20 cellular contexts compared by ENCODE assay signal in genomic region chr10:5741276-5741675, GRCh38. TPM values are rescaled to one million over a fixed set of nuclear protein-coding genes. Genes with fewer than 3 reads are reported as not detected.
DNase-seq lines count a peak whose midpoint lies in the region; ATAC-seq and TF ChIP-seq lines count a peak whose summit lies in the region.
"Had no signal": no experiment of that assay in that cellular context is flagged by ENCODE, and none has a peak within 500 bp of the region (broad histone marks: within the 10 kb centered on the region; RNA-seq: fewer than 3 reads in every experiment).

No MANE protein-coding gene starts in this region.

- H3K27me3 Mint-ChIP-seq in activated naive CD8-positive, alpha-beta T cell treated with anti-CD3 and anti-CD28 coated beads for 36 hours: no peaks in the 10 kb centered on the region
- H3K27me3 Mint-ChIP-seq in activated naive CD8-positive, alpha-beta T cell treated with anti-CD3 and anti-CD28 coated beads, Interleukin-2, amount 50 U/mL, for 24 hours: no peaks in the 10 kb centered on the region
- no peaks in the 10 kb centered on the region for H3K27me3 Mint-ChIP-seq in Calu3 (ENCODE audit: unreplicated experiment)

- no peaks in the 10 kb centered on the region for H3K9me3 ChIP-seq in OCI-LY7 (ENCODE audit: low read length)
- H3K9me3 ChIP-seq: SJSA1 had no signal

- DNase-seq in activated naive CD8-positive, alpha-beta T cell treated with anti-CD3 and anti-CD28 coated beads for 36 hours: no peak
- DNase-seq in activated naive CD8-positive, alpha-beta T cell treated with anti-CD3 and anti-CD28 coated beads, Interleukin-2, amount 50 U/mL, for 24 hours: no peak
- DNase-seq in OCI-LY7 (ENCODE audit: low spot score) (peak; percentile 77), dermis microvascular lymphatic vessel endothelial cell (ENCODE audit: low read depth in 2 of 2) (peak; percentile 5 to 7), Calu3 (no peak)
- DNase-seq: C1 segment of cervical spinal cord, GM23248, H7, Kasumi-1, NCI-H1105, NCI-H146, NCI-H1930, NCI-H2107, NCI-H524 treated with DMSO at 0.1 percent for 48 hours, NCI-H774, PC-3 had no signal

- peaks cover 100% of the 10 kb centered on the region for H3K36me3 ChIP-seq in OCI-LY7 (ENCODE audit: insufficient read depth, low read length)

- no peaks in the 10 kb centered on the region for H3K9me3 Mint-ChIP-seq in activated naive CD8-positive, alpha-beta T cell treated with anti-CD3 and anti-CD28 coated beads for 36 hours
- H3K9me3 Mint-ChIP-seq in activated naive CD8-positive, alpha-beta T cell treated with anti-CD3 and anti-CD28 coated beads, Interleukin-2, amount 50 U/mL, for 24 hours: no peaks in the 10 kb centered on the region
- H3K9me3 Mint-ChIP-seq in Calu3 (ENCODE audit: low read depth, unreplicated experiment): no peaks in the 10 kb centered on the region

- H3K4me1 Mint-ChIP-seq in activated naive CD8-positive, alpha-beta T cell treated with anti-CD3 and anti-CD28 coated beads for 36 hours: peaks cover 10% of the 10 kb centered on the region
- peaks cover 2% of the 10 kb centered on the region for H3K4me1 Mint-ChIP-seq in activated naive CD8-positive, alpha-beta T cell treated with anti-CD3 and anti-CD28 coated beads, Interleukin-2, amount 50 U/mL, for 24 hours
- peaks cover 7% of the 10 kb centered on the region for H3K4me1 Mint-ChIP-seq in Calu3 (ENCODE audit: low read depth, unreplicated experiment)

- peaks cover 55% of the 10 kb centered on the region; the same call in 1 of the 2 replicates for H3K79me2 ChIP-seq in OCI-LY7 (ENCODE audit: insufficient read depth, low read depth, low read length)

- CTCF ChIA-PET in OCI-LY7 (lab: Charles Lee; ENCODE audit: unreplicated experiment): interaction anchor here (0.7 kb wide), 1 partner anchor 112 kb away, joined by 3 read pairs; no protein-coding TSS in a partner anchor
- CTCF ChIA-PET in Calu3 (lab: Charles Lee): no interaction called here

- peak overlapping the region; percentile 20 for H3K4me3 ChIP-seq in OCI-LY7 (ENCODE audit: low read depth, low read length, poor library complexity, severe bottlenecking)
- H3K4me3 ChIP-seq: GM23248, K562, SJSA1 had no signal

- no peak overlapping the region for H3K4me3 Mint-ChIP-seq in activated naive CD8-positive, alpha-beta T cell treated with anti-CD3 and anti-CD28 coated beads for 36 hours
- no peak overlapping the region for H3K4me3 Mint-ChIP-seq in activated naive CD8-positive, alpha-beta T cell treated with anti-CD3 and anti-CD28 coated beads, Interleukin-2, amount 50 U/mL, for 24 hours
- H3K4me3 Mint-ChIP-seq in Calu3 (ENCODE audit: low read depth, unreplicated experiment): no peak overlapping the region

- H3K27ac Mint-ChIP-seq in activated naive CD8-positive, alpha-beta T cell treated with anti-CD3 and anti-CD28 coated beads for 36 hours: peak overlapping the region; percentile 34
- no peak overlapping the region for H3K27ac Mint-ChIP-seq in activated naive CD8-positive, alpha-beta T cell treated with anti-CD3 and anti-CD28 coated beads, Interleukin-2, amount 50 U/mL, for 24 hours
- H3K27ac Mint-ChIP-seq in Calu3 (ENCODE audit: unreplicated experiment): no peak overlapping the region

- POLR2A ChIA-PET in OCI-LY7 (lab: Charles Lee): interaction anchor here (0.9 to 2.2 kb wide), 8 partner anchors 15 to 45 kb away, joined by 3 to 6 read pairs (median 4); no protein-coding TSS in a partner anchor

- peaks cover 33% of the 10 kb centered on the region for H3K36me3 Mint-ChIP-seq in activated naive CD8-positive, alpha-beta T cell treated with anti-CD3 and anti-CD28 coated beads for 36 hours
- peaks cover 62% of the 10 kb centered on the region for H3K36me3 Mint-ChIP-seq in activated naive CD8-positive, alpha-beta T cell treated with anti-CD3 and anti-CD28 coated beads, Interleukin-2, amount 50 U/mL, for 24 hours (ENCODE audit: low read depth)
- H3K36me3 Mint-ChIP-seq in Calu3 (ENCODE audit: insufficient read depth, unreplicated experiment): peaks cover 24% of the 10 kb centered on the region

- no peak overlapping the region for H2AFZ ChIP-seq in OCI-LY7 (ENCODE audit: low read length)
- H2AFZ ChIP-seq: GM23248 had no signal

- no peak for TF ChIP-seq CTCF in OCI-LY7 (conservative IDR thresholded peaks at IDR 0.05; ENCODE audit: low read length)
- TF ChIP-seq CTCF in Calu3 (IDR thresholded peaks at IDR 0.05; ENCODE audit: unreplicated experiment): no peak

- intact Hi-C loops in OCI-LY7 (cut with micrococcal nuclease; ENCODE audit: unreplicated experiment): loop anchor here (10.0 kb wide), 1 partner anchor 296 kb away; no protein-coding TSS in a partner anchor
- intact Hi-C loops in Calu3 (cut with micrococcal nuclease; ENCODE audit: unreplicated experiment): no loop called here

- H3K9me2 ChIP-seq in OCI-LY7 (ENCODE audit: insufficient read depth, low read length): no peaks in the 10 kb centered on the region

- H3K27ac ChIP-seq in OCI-LY7 (ENCODE audit: low read depth, low read length, poor library complexity, severe bottlenecking): peak overlapping the region; percentile 66
- H3K27ac ChIP-seq: GM23248, SJSA1 had no signal

- H4K20me1 ChIP-seq in OCI-LY7 (ENCODE audit: insufficient read depth, low read length): peaks cover 4% of the 10 kb centered on the region; the same call in 1 of the 2 replicates

- no TSS peak for BruUV-seq in OCI-LY7 (replicated peaks; lab: Mats Ljungman, UMichigan)
- no TSS peak for BruUV-seq in Calu3 (replicated peaks; lab: Mats Ljungman, UMichigan)

- peaks cover 26% of the 10 kb centered on the region for H3K4me1 ChIP-seq in OCI-LY7 (ENCODE audit: insufficient read depth, low read length, poor library complexity, severe bottlenecking)
- H3K4me1 ChIP-seq: SJSA1 had no signal

- peak overlapping the region; percentile 51 for H3K4me2 ChIP-seq in OCI-LY7 (ENCODE audit: low read length)

- no peak for ATAC-seq in activated naive CD8-positive, alpha-beta T cell treated with anti-CD3 and anti-CD28 coated beads, Interleukin-2, amount 50 U/mL, for 24 hours
- ATAC-seq in HG03095 (IDR thresholded peaks at IDR 0.05; ENCODE audit: unreplicated experiment) (no peak), HG02973 (IDR thresholded peaks at IDR 0.05; ENCODE audit: unreplicated experiment) (no peak)
- ATAC-seq: K562, PC-3 had no signal

RNA-seq across cellular contexts. Expression of gene TASOR2, which starts 56.6 kb away (rescaled TPM):
- 10 to 100 TPM; 63.4 to 63.9 TPM for total RNA-seq in activated naive CD8-positive, alpha-beta T cell treated with anti-CD3 and anti-CD28 coated beads for 36 hours
- total RNA-seq in OCI-LY7 (2014; rRNA removed; shearing (Covaris generic)): 103 and 113 TPM in 2 replicates
- total RNA-seq in OCI-LY7 (2022) (116 and 127 TPM in 2 replicates), dermis microvascular lymphatic vessel endothelial cell (35.3 and 47.5 TPM in 2 replicates), Calu3 (2022) (80.5 and 88.9 TPM in 2 replicates)

Comparison
In these comparisons a context has a peak if more than half of its experiments do, and no peak if none do; other contexts are left out.
1. DNase-seq: peak in OCI-LY7 (single experiment) and dermis microvascular lymphatic vessel endothelial cell (2 of 2); none in activated naive CD8-positive, alpha-beta T cell treated with anti-CD3 and anti-CD28 coated beads for 36 hours (single experiment), activated naive CD8-positive, alpha-beta T cell treated with anti-CD3 and anti-CD28 coated beads, Interleukin-2, amount 50 U/mL, for 24 hours (single experiment) and Calu3 (single experiment).